In the genomic region with DNA sequence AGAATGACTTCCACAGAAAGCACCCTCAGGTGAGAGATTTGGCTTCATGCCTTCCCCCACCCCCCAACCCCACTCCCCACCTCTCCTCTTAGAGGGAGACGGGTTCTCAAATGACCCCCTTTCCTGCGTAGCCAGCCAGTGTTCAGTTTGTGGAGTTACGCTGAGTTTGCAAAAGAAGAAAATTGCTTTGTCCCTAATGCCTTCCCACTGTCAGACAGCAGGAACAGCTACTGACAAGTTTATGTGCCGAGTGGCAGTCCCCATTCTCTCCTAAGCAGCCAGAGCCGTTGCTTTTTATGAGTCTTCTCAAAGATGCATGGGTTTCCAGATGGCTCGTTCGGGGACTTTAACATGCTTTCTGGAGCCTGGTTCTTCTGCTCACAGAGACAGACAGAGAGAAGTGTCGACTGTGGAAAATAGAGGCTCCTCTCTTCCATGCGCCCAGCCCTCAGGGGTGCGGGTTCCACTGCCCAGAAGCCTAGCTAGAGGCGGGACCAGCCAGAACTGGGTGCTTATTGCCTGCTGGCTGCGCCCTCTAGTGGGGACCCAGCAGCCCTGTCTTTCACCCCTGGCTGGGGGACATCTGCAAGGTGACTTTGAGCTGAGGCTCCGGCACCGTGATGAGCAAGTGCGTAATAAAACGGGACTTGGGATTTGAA, we compare ENCODE assay signal across 8 cellular contexts.
DNase-seq lines count a peak whose midpoint lies in the region; ATAC-seq and TF ChIP-seq lines count a peak whose summit lies in the region.

No MANE protein-coding gene starts in this region.

- TF ChIP-seq POLR2A in gastrocnemius medialis (IDR thresholded peaks at IDR 0.05): no peak

- no peaks in the 10 kb centered on the region for H3K27me3 Mint-ChIP-seq in CD4-positive, alpha-beta T cell
- H3K27me3 Mint-ChIP-seq in T-helper 2 cell treated with Interferon-gamma antibody and Interleukin-4, amounts not matched to agents 5 μg/mL and 100 μg/mL, for 36 hours (ENCODE audit: low read depth): no peaks in the 10 kb centered on the region

- POLR2A ChIA-PET in CD4-positive, alpha-beta T cell (lab: Charles Lee): interaction anchor here (1.1 to 1.9 kb wide), 3 partner anchors 71 to 414 kb away, joined by 3 to 8 read pairs (median 4); no protein-coding TSS in a partner anchor

- no peaks in the 10 kb centered on the region for H3K9me3 Mint-ChIP-seq in CD4-positive, alpha-beta T cell
- no peaks in the 10 kb centered on the region for H3K9me3 Mint-ChIP-seq in T-helper 2 cell treated with Interferon-gamma antibody and Interleukin-4, amounts not matched to agents 5 μg/mL and 100 μg/mL, for 36 hours

- in situ Hi-C loops in gastrocnemius medialis (cut with MboI; ENCODE audit: low sequenced_read_pairs in 4 of 4): loop anchor here in 1 of 4 donors (10.0 kb wide), 1 partner anchor 537 kb away; no protein-coding TSS in a partner anchor

- H3K27ac Mint-ChIP-seq in CD4-positive, alpha-beta T cell: peak overlapping the region; percentile 68
- no peak overlapping the region for H3K27ac Mint-ChIP-seq in T-helper 2 cell treated with Interferon-gamma antibody and Interleukin-4, amounts not matched to agents 5 μg/mL and 100 μg/mL, for 36 hours

- no peaks in the 10 kb centered on the region for H3K9me3 ChIP-seq in CD4-positive, alpha-beta T cell (ENCODE audit: control insufficient read depth, low read length)
- no peaks in the 10 kb centered on the region for H3K9me3 ChIP-seq in right atrium auricular region
- H3K9me3 ChIP-seq in gastrocnemius medialis: no peaks in the 10 kb centered on the region

- H3K4me1 ChIP-seq in right atrium auricular region (peaks cover 0 to 5% of the 10 kb centered on the region in 2 donors), gastrocnemius medialis (no peaks in the 10 kb centered on the region)

- DNase-seq in CD4-positive, alpha-beta T cell: peak; percentile 48 to 71 (median 57)
- DNase-seq in NCI-H1436 treated with DMSO at 0.1 percent for 48 hours (lab: John Stamatoyannopoulos, UW): peak; percentile 87
- DNase-seq in T-helper 2 cell treated with Interferon-gamma antibody and Interleukin-4, amounts not matched to agents 5 μg/mL and 100 μg/mL, for 36 hours (ENCODE audit: low spot score): peak; percentile 45
- peak; percentile 79 for DNase-seq in right atrium auricular region (ENCODE audit: low spot score)
- peak; percentile 34 to 60 for DNase-seq in gastrocnemius medialis

- intact Hi-C loops in CD4-positive, alpha-beta T cell (cut with DNase I, micrococcal nuclease): loop anchor here (1.0 to 5.0 kb wide), 5 partner anchors 73 to 539 kb away; no protein-coding TSS in a partner anchor
- intact Hi-C loops in gastrocnemius medialis (cut with DNase I; ENCODE audit: low total_unique reads): loop anchor here (2.0 to 5.0 kb wide), 4 partner anchors 71 to 539 kb away; no protein-coding TSS in a partner anchor

- H3K27ac ChIP-seq in CD4-positive, alpha-beta T cell (ENCODE audit: low read depth, low read length): no peak overlapping the region
- H3K27ac ChIP-seq in angular gyrus (ENCODE audit: low read depth, low read length) (peak overlapping the region; percentile 66), right atrium auricular region (no peak overlapping the region), gastrocnemius medialis (peak overlapping the region in 1 of 4 donors; percentile 19)

- peaks cover 3% of the 10 kb centered on the region for H3K36me3 ChIP-seq in right atrium auricular region
- H3K36me3 ChIP-seq in gastrocnemius medialis: peaks cover 0 to 11% of the 10 kb centered on the region in 2 donors

- CTCF ChIA-PET in CD4-positive, alpha-beta T cell (lab: Charles Lee): interaction anchor here (0.6 to 2.0 kb wide), 10 partner anchors 11 to 541 kb away, joined by 3 to 13 read pairs (median 4); no protein-coding TSS in a partner anchor

- no peak overlapping the region for H3K4me3 Mint-ChIP-seq in CD4-positive, alpha-beta T cell
- H3K4me3 Mint-ChIP-seq in T-helper 2 cell treated with Interferon-gamma antibody and Interleukin-4, amounts not matched to agents 5 μg/mL and 100 μg/mL, for 36 hours: no peak overlapping the region

- TF ChIP-seq CTCF in CD4-positive, alpha-beta T cell (IDR thresholded peaks at IDR 0.05): peak; percentile 77
- TF ChIP-seq CTCF in right atrium auricular region (IDR thresholded peaks at IDR 0.05) (peak; percentile 93 to 98), gastrocnemius medialis (IDR thresholded peaks at IDR 0.05 in 4 of 5, conservative IDR thresholded peaks at IDR 0.05 in 1 of 5) (peak; percentile 82 to 94 (median 88))

- ATAC-seq in CD4-positive, alpha-beta T cell (ENCODE audit: poor library complexity): peak; percentile 90
- ATAC-seq in GM21825 (IDR thresholded peaks at IDR 0.05; ENCODE audit: unreplicated experiment): peak; percentile 54
- ATAC-seq in gastrocnemius medialis: peak; percentile 64 to 84
- ATAC-seq in HG03460 (IDR thresholded peaks at IDR 0.05; ENCODE audit: unreplicated experiment): no peak

- H3K4me3 ChIP-seq in right atrium auricular region (no peak overlapping the region), gastrocnemius medialis (no peak overlapping the region)

- no peaks in the 10 kb centered on the region for H3K27me3 ChIP-seq in CD4-positive, alpha-beta T cell (ENCODE audit: control insufficient read depth, insufficient read depth, low read length)
- H3K27me3 ChIP-seq in right atrium auricular region: no peaks in the 10 kb centered on the region
- H3K27me3 ChIP-seq in gastrocnemius medialis: no peaks in the 10 kb centered on the region

- peaks cover 11% of the 10 kb centered on the region for H3K4me1 Mint-ChIP-seq in CD4-positive, alpha-beta T cell (ENCODE audit: low read depth)
- peaks cover 12% of the 10 kb centered on the region for H3K4me1 Mint-ChIP-seq in T-helper 2 cell treated with Interferon-gamma antibody and Interleukin-4, amounts not matched to agents 5 μg/mL and 100 μg/mL, for 36 hours (ENCODE audit: low read depth)

- H3K36me3 Mint-ChIP-seq in CD4-positive, alpha-beta T cell (ENCODE audit: low read depth): peaks cover 16% of the 10 kb centered on the region
- no peaks in the 10 kb centered on the region for H3K36me3 Mint-ChIP-seq in T-helper 2 cell treated with Interferon-gamma antibody and Interleukin-4, amounts not matched to agents 5 μg/mL and 100 μg/mL, for 36 hours (ENCODE audit: low read depth)
